ENCODE assay signal across 8 cellular contexts in genomic region chr11:102268985-102269470, GRCh38. TPM values are rescaled to one million over a fixed set of nuclear protein-coding genes. Genes with fewer than 3 reads are reported as not detected.
A peak's percentile ranks its signal among the peaks of the same experiment; 100 is the strongest.
DNase-seq lines count a peak whose midpoint lies in the region; ATAC-seq and TF ChIP-seq lines count a peak whose summit lies in the region.

No MANE protein-coding gene starts in this region.

- H3K4me1 ChIP-seq in CD8-positive, alpha-beta T cell (ENCODE audit: insufficient read depth, low read length): peaks cover 17% of the 10 kb centered on the region
- H3K4me1 ChIP-seq in endocrine pancreas (ENCODE audit: control insufficient read depth, insufficient read depth, low read length): no peaks in the 10 kb centered on the region

- POLR2A ChIA-PET in CD8-positive, alpha-beta T cell (lab: Charles Lee): interaction anchor here (1.6 kb wide), 2 partner anchors 13 to 25 kb away, joined by 5 read pairs; no protein-coding TSS in a partner anchor

- no peak for DNase-seq in CD8-positive, alpha-beta T cell
- peak; percentile 41 for DNase-seq in NCI-H748 treated with DMSO at 0.1 percent for 48 hours (lab: John Stamatoyannopoulos, UW)
- no peak for DNase-seq in osteocyte (ENCODE audit: extremely low spot score, unreplicated experiment)
- DNase-seq in activated effector memory CD4-positive, alpha-beta T cell treated with anti-CD3 and anti-CD28 coated beads, Interleukin-2, amount 50 U/mL, for 16 hours: no peak
- DNase-seq in AG20443 (ENCODE audit: low spot score): no peak

- no peaks in the 10 kb centered on the region for H3K36me3 Mint-ChIP-seq in CD8-positive, alpha-beta T cell
- no peaks in the 10 kb centered on the region for H3K36me3 Mint-ChIP-seq in osteocyte (ENCODE audit: unreplicated experiment)

- no peak overlapping the region for H3K9ac ChIP-seq in endocrine pancreas (ENCODE audit: control insufficient read depth, insufficient read depth, low read length)

- TF ChIP-seq CTCF in CD8-positive, alpha-beta T cell (IDR thresholded peaks at IDR 0.05): peak; percentile 45
- no peak for TF ChIP-seq CTCF in osteocyte (IDR thresholded peaks at IDR 0.05)

- peaks cover 5% of the 10 kb centered on the region for H3K27me3 Mint-ChIP-seq in CD8-positive, alpha-beta T cell (ENCODE audit: low read depth)
- H3K27me3 Mint-ChIP-seq in osteocyte (ENCODE audit: unreplicated experiment): no peaks in the 10 kb centered on the region

- peak overlapping the region; percentile 59 for H3K4me3 ChIP-seq in CD8-positive, alpha-beta T cell (ENCODE audit: low read depth, low read length)
- peak overlapping the region; percentile 79 for H3K4me3 ChIP-seq in endocrine pancreas (ENCODE audit: control insufficient read depth, insufficient read depth, low read length)

- intact Hi-C loops in CD8-positive, alpha-beta T cell (cut with DNase I, micrococcal nuclease): loop anchor here (2.0 to 5.0 kb wide), 2 partner anchors 352 to 354 kb away; partner anchors contain the start of genes CEP126 (in 2 of the 2) and ANGPTL5 (in 1 of the 2)

- H3K27ac ChIP-seq in CD8-positive, alpha-beta T cell (ENCODE audit: low read depth, low read length): no peak overlapping the region

- H3K9me3 ChIP-seq in CD8-positive, alpha-beta T cell (ENCODE audit: low read length): no peaks in the 10 kb centered on the region
- H3K9me3 ChIP-seq in endocrine pancreas (ENCODE audit: control insufficient read depth, low read length): no peaks in the 10 kb centered on the region

- CTCF ChIA-PET in CD8-positive, alpha-beta T cell (lab: Charles Lee): interaction anchor here (0.6 to 3.1 kb wide), 17 partner anchors 11 to 672 kb away, joined by 3 to 15 read pairs (median 5); no protein-coding TSS in a partner anchor

- no peaks in the 10 kb centered on the region for H3K36me3 ChIP-seq in CD8-positive, alpha-beta T cell (ENCODE audit: insufficient read depth, low read length)
- H3K36me3 ChIP-seq in endocrine pancreas (ENCODE audit: control insufficient read depth, insufficient read depth, low read length): no peaks in the 10 kb centered on the region

- H3K27ac Mint-ChIP-seq in CD8-positive, alpha-beta T cell: peak overlapping the region; percentile 33
- H3K27ac Mint-ChIP-seq in osteocyte (ENCODE audit: unreplicated experiment): no peak overlapping the region

- no peaks in the 10 kb centered on the region for H3K9me3 Mint-ChIP-seq in CD8-positive, alpha-beta T cell
- H3K9me3 Mint-ChIP-seq in osteocyte (ENCODE audit: unreplicated experiment): no peaks in the 10 kb centered on the region

- H3K4me3 Mint-ChIP-seq in CD8-positive, alpha-beta T cell: peak overlapping the region; percentile 72
- H3K4me3 Mint-ChIP-seq in osteocyte (ENCODE audit: unreplicated experiment): peak overlapping the region; percentile 15

- no peak for ATAC-seq in CD8-positive, alpha-beta T cell
- ATAC-seq in GM19463 (IDR thresholded peaks at IDR 0.05; ENCODE audit: unreplicated experiment): no peak
- ATAC-seq in GM18858 (IDR thresholded peaks at IDR 0.05; ENCODE audit: unreplicated experiment): no peak

- H3K27me3 ChIP-seq in CD8-positive, alpha-beta T cell (ENCODE audit: insufficient read depth, low read length): no peaks in the 10 kb centered on the region
- no peaks in the 10 kb centered on the region for H3K27me3 ChIP-seq in endocrine pancreas (ENCODE audit: control insufficient read depth, insufficient read depth, low read length)

- H3K4me1 Mint-ChIP-seq in CD8-positive, alpha-beta T cell (ENCODE audit: low read depth): peaks cover 28% of the 10 kb centered on the region
- H3K4me1 Mint-ChIP-seq in osteocyte (ENCODE audit: unreplicated experiment): peaks cover 27% of the 10 kb centered on the region

RNA-seq across cellular contexts. Expression of gene BIRC3, which starts 48.3 kb away (rescaled TPM):
- 10 to 100 TPM; 88.0 to 90.4 TPM for total RNA-seq in CD8-positive, alpha-beta T cell
- total RNA-seq in osteocyte: 1.0 and 1.5 TPM in 2 replicates

Comparison
In these comparisons a context has a peak if more than half of its experiments do, and no peak if none do; other contexts are left out.
1. RNA of gene BIRC3, which starts 48.3 kb away (total RNA-seq): 88.0 to 90.4 TPM in CD8-positive, alpha-beta T cell; 1.0 to 1.5 TPM in osteocyte; every median in the first group is over 10 times any median in the second.